In genomic region chr2:58620896-58621295, GRCh38 we compare ENCODE assay signal across 17 cellular contexts.
DNase-seq lines count a peak whose midpoint lies in the region; ATAC-seq and TF ChIP-seq lines count a peak whose summit lies in the region.
"Had no signal": no experiment of that assay in that cellular context is flagged by ENCODE, and none has a peak within 500 bp of the region (broad histone marks: within the 10 kb centered on the region; RNA-seq: fewer than 3 reads in every experiment).

No MANE protein-coding gene starts in this region.

- no peaks in the 10 kb centered on the region for H3K36me3 ChIP-seq in breast epithelium
- no peaks in the 10 kb centered on the region for H3K36me3 ChIP-seq in heart left ventricle
- H3K36me3 ChIP-seq: BLaER1 treated with 17β-estradiol and CSF1 and Interleukin-3, amounts not matched to agents 10 nM and 100 nM had no signal

- H3K27ac ChIP-seq in breast epithelium, result no peak overlapping the region
- H3K27ac ChIP-seq in foreskin keratinocyte, result peak overlapping the region; percentile 52
- H3K27ac ChIP-seq in heart left ventricle, result no peak overlapping the region
- H3K27ac ChIP-seq: BLaER1 treated with 17β-estradiol and CSF1 and Interleukin-3, amounts not matched to agents 10 nM and 100 nM had no signal

- POLR2A ChIA-PET in MCF 10A (lab: Yijun Ruan, JAX), result interaction anchor here (0.7 to 1.6 kb wide), 2 partner anchors 12 to 475 kb away, joined by 4 to 20 read pairs; no protein-coding TSS in a partner anchor

- H3K27me3 ChIP-seq in breast epithelium (no peaks in the 10 kb centered on the region), foreskin keratinocyte (no peaks in the 10 kb centered on the region), heart left ventricle (peaks cover 0 to 7% (median 0%) of the 10 kb centered on the region in 9 donors)
- H3K27me3 ChIP-seq: BLaER1 treated with 17β-estradiol and CSF1 and Interleukin-3, amounts not matched to agents 10 nM and 100 nM had no signal

- ATAC-seq in foreskin keratinocyte, result no peak
- ATAC-seq in heart left ventricle, result no peak
- ATAC-seq in natural killer cell, result no peak
- ATAC-seq in GM21360 (IDR thresholded peaks at IDR 0.05; ENCODE audit: unreplicated experiment), result no peak
- ATAC-seq: GM12878 had no signal

- H3K4me3 ChIP-seq in breast epithelium (no peak overlapping the region), heart left ventricle (no peak overlapping the region)
- H3K4me3 ChIP-seq: BLaER1 treated with 17β-estradiol and CSF1 and Interleukin-3, amounts not matched to agents 10 nM and 100 nM; GM12878 had no signal

- no peak overlapping the region for H3K4me3 Mint-ChIP-seq in MCF 10A (ENCODE audit: unreplicated experiment)
- H3K4me3 Mint-ChIP-seq in natural killer cell, result no peak overlapping the region
- H3K4me3 Mint-ChIP-seq: CD8-positive, alpha-beta memory T cell had no signal

- TF ChIP-seq POLR2A in breast epithelium (IDR thresholded peaks at IDR 0.05) (no peak), heart left ventricle (IDR thresholded peaks at IDR 0.05) (no peak)

- no TSS peak for BruUV-seq in MCF 10A (replicated peaks; lab: Mats Ljungman, UMichigan)

- H3K36me3 Mint-ChIP-seq in MCF 10A (ENCODE audit: insufficient read depth, unreplicated experiment) (peaks cover 6% of the 10 kb centered on the region), natural killer cell (no peaks in the 10 kb centered on the region)
- H3K36me3 Mint-ChIP-seq: CD8-positive, alpha-beta memory T cell had no signal

- intact Hi-C loops in MCF 10A (cut with micrococcal nuclease), result loop anchor here (2.0 kb wide), 1 partner anchor 50 kb away; no protein-coding TSS in a partner anchor
- intact Hi-C loops in breast epithelium (cut with DNase I; ENCODE audit: low total_unique reads), result no loop called here
- intact Hi-C loops in heart left ventricle (cut with DNase I), result no loop called here
- intact Hi-C loops in natural killer cell (cut with micrococcal nuclease), result no loop called here

- DNase-seq in MCF 10A (ENCODE audit: unreplicated experiment) (no peak), breast epithelium (ENCODE audit: low spot score in 2 of 2) (no peak), astrocyte of the hippocampus (ENCODE audit: low read depth, low spot score) (peak; percentile 22), foreskin keratinocyte (no peak), NCI-H1694 (lab: John Stamatoyannopoulos, UW) (no peak), heart left ventricle (no peak), natural killer cell (no peak)
- DNase-seq: 8988T; CD8-positive, alpha-beta memory T cell; DND-41; GDM1; Kasumi-1; NCI-H187 treated with DMSO at 0.1 percent for 48 hours; NCI-H748 treated with DMSO at 0.1 percent for 48 hours had no signal

- WGBS in heart left ventricle, 4 donors, result 93 to 100% (median 95%) methylated on average over 1 of the region's 1 CpG

- H3K9me3 ChIP-seq in breast epithelium (no peaks in the 10 kb centered on the region), heart left ventricle (no peaks in the 10 kb centered on the region)
- H3K9me3 ChIP-seq: BLaER1 treated with 17β-estradiol and CSF1 and Interleukin-3, amounts not matched to agents 10 nM and 100 nM had no signal

- H3K4me1 ChIP-seq in breast epithelium (no peaks in the 10 kb centered on the region), foreskin keratinocyte (peaks cover 18% of the 10 kb centered on the region), heart left ventricle (no peaks in the 10 kb centered on the region)
- H3K4me1 ChIP-seq: BLaER1 treated with 17β-estradiol and CSF1 and Interleukin-3, amounts not matched to agents 10 nM and 100 nM had no signal

- no peak for TF ChIP-seq CTCF in MCF 10A (IDR thresholded peaks at IDR 0.05; ENCODE audit: unreplicated experiment)
- TF ChIP-seq CTCF in breast epithelium (IDR thresholded peaks at IDR 0.05), result no peak
- TF ChIP-seq CTCF in foreskin keratinocyte (conservative IDR thresholded peaks at IDR 0.05), result no peak
- TF ChIP-seq CTCF in heart left ventricle (IDR thresholded peaks at IDR 0.05), result no peak
- no peak for TF ChIP-seq CTCF in natural killer cell (IDR thresholded peaks at IDR 0.05)

- H3K27me3 Mint-ChIP-seq in MCF 10A (ENCODE audit: insufficient read depth, unreplicated experiment) (no peaks in the 10 kb centered on the region), natural killer cell (ENCODE audit: low read depth in 2 of 2) (no peaks in the 10 kb centered on the region)
- H3K27me3 Mint-ChIP-seq: CD8-positive, alpha-beta memory T cell had no signal

- peak overlapping the region; percentile 93 for H3K27ac Mint-ChIP-seq in MCF 10A (ENCODE audit: low read depth, unreplicated experiment)
- H3K27ac Mint-ChIP-seq in natural killer cell, result no peak overlapping the region
- H3K27ac Mint-ChIP-seq: CD8-positive, alpha-beta memory T cell had no signal

- H3K4me1 Mint-ChIP-seq in MCF 10A (ENCODE audit: insufficient read depth, unreplicated experiment), result peaks cover 11% of the 10 kb centered on the region
- H3K4me1 Mint-ChIP-seq in natural killer cell, result no peaks in the 10 kb centered on the region
- H3K4me1 Mint-ChIP-seq: CD8-positive, alpha-beta memory T cell had no signal

- CTCF ChIA-PET in MCF 10A (lab: Yijun Ruan, JAX), result interaction anchor here (0.6 to 1.2 kb wide), 3 partner anchors 32 to 800 kb away, joined by 3 read pairs; no protein-coding TSS in a partner anchor

- H3K9me3 Mint-ChIP-seq in MCF 10A (ENCODE audit: unreplicated experiment) (peaks cover 5% of the 10 kb centered on the region), natural killer cell (peaks cover 0 to 2% of the 10 kb centered on the region in 2 donors)
- H3K9me3 Mint-ChIP-seq: CD8-positive, alpha-beta memory T cell had no signal
